ENCODE assay signal across 16 cellular contexts in genomic region chr5:67752357-67752708, GRCh38.
DNase-seq lines count a peak whose midpoint lies in the region; ATAC-seq and TF ChIP-seq lines count a peak whose summit lies in the region.
"Had no signal": no experiment of that assay in that cellular context is flagged by ENCODE, and none has a peak within 500 bp of the region (broad histone marks: within the 10 kb centered on the region; RNA-seq: fewer than 3 reads in every experiment).

No MANE protein-coding gene starts in this region.

- TF ChIP-seq POLR2A in Peyer's patch (IDR thresholded peaks at IDR 0.05) = no peak

- peaks cover 4% of the 10 kb centered on the region; the same call in 1 of the 2 replicates for H3K36me3 ChIP-seq in GM23338 (ENCODE audit: insufficient read depth)
- no peaks in the 10 kb centered on the region for H3K36me3 ChIP-seq in psoas muscle (ENCODE audit: insufficient read depth in 1 of 2, low read depth in 1 of 2)
- H3K36me3 ChIP-seq in Peyer's patch = no peaks in the 10 kb centered on the region
- H3K36me3 ChIP-seq: BE2C had no signal

- ATAC-seq in GM23338 = no peak
- peak; percentile 75 for ATAC-seq in left lobe of liver
- no peak for ATAC-seq in psoas muscle
- ATAC-seq: A549, HCT116 had no signal

- H3F3A ChIP-seq in GM23338 (replicated peaks; ENCODE audit: low read depth) = no peaks in the 10 kb centered on the region

- peak overlapping the region; percentile 46; the same call in 1 of the 2 replicates for H3K4me2 ChIP-seq in GM23338
- H3K4me2 ChIP-seq: A549 had no signal

- no peaks in the 10 kb centered on the region for H4K20me1 ChIP-seq in GM23338 (replicated peaks; ENCODE audit: insufficient read depth)

- H3K4me1 ChIP-seq in GM23338 (ENCODE audit: insufficient read depth) (peaks cover 9% of the 10 kb centered on the region), psoas muscle (no peaks in the 10 kb centered on the region), Peyer's patch (no peaks in the 10 kb centered on the region)
- H3K4me1 ChIP-seq: A549, BE2C had no signal

- DNase-seq in COR-L47 (lab: John Stamatoyannopoulos, UW) (peak; percentile 17), GM23338 (ENCODE audit: low spot score) (no peak), NCI-H69 (lab: John Stamatoyannopoulos, UW) (peak; percentile 60), left lobe of liver (ENCODE audit: low spot score) (peak; percentile 49), putamen (ENCODE audit: low spot score) (no peak), psoas muscle (no peak), Peyer's patch (no peak)
- DNase-seq: BE2C; CD4-positive, alpha-beta memory T cell; DMS153; DMS79 treated with DMSO at 0.1 percent for 48 hours; EL; GOT3 had no signal

- H3K9me3 ChIP-seq in psoas muscle (no peaks in the 10 kb centered on the region), Peyer's patch (peaks cover 0 to 2% (median 0%) of the 10 kb centered on the region in 4 donors)
- H3K9me3 ChIP-seq: A549, BE2C had no signal

- no peak overlapping the region for H3K27ac ChIP-seq in GM23338 (ENCODE audit: low read depth)
- no peak overlapping the region for H3K27ac ChIP-seq in psoas muscle
- no peak overlapping the region for H3K27ac ChIP-seq in Peyer's patch
- H3K27ac ChIP-seq: A549, C4-2B had no signal

- H3K27ac Mint-ChIP-seq in GM23338 = no peak overlapping the region
- H3K27ac Mint-ChIP-seq: CD4-positive, alpha-beta memory T cell had no signal

- 90 to 98% (median 95%) methylated on average over 2 of the region's 2 CpGs for WGBS in psoas muscle, 3 donors

- H3K36me3 Mint-ChIP-seq in GM23338 (ENCODE audit: low read depth) = peaks cover 30% of the 10 kb centered on the region; the same call in 2 of the 3 replicates

- no peaks in the 10 kb centered on the region for H3K27me3 ChIP-seq in GM23338 (ENCODE audit: insufficient read depth)
- H3K27me3 ChIP-seq in psoas muscle (ENCODE audit: insufficient read depth in 3 of 3, low read length in 2 of 3) = no peaks in the 10 kb centered on the region
- no peaks in the 10 kb centered on the region for H3K27me3 ChIP-seq in Peyer's patch
- H3K27me3 ChIP-seq: BE2C had no signal

- intact Hi-C loops in psoas muscle (cut with DNase I) = no loop called here

- no peak for TF ChIP-seq CTCF in GM23338 (conservative IDR thresholded peaks at IDR 0.05; ENCODE audit: low read depth in 2 of 2)
- TF ChIP-seq CTCF in psoas muscle (IDR thresholded peaks at IDR 0.05) = no peak
- TF ChIP-seq CTCF in Peyer's patch (IDR thresholded peaks at IDR 0.05) = no peak

- H3K27me3 Mint-ChIP-seq in GM23338 (ENCODE audit: insufficient read depth, low read depth, poor library complexity) = peaks cover 2% of the 10 kb centered on the region

- no peak overlapping the region for H3K4me3 Mint-ChIP-seq in GM23338
- H3K4me3 Mint-ChIP-seq: CD4-positive, alpha-beta memory T cell had no signal

- H3K4me1 Mint-ChIP-seq in GM23338 = no peaks in the 10 kb centered on the region; the same call in 2 of the 3 replicates
- H3K4me1 Mint-ChIP-seq: CD4-positive, alpha-beta memory T cell had no signal

- peaks cover 23% of the 10 kb centered on the region for H3K79me2 ChIP-seq in GM23338 (replicated peaks; ENCODE audit: insufficient read depth)

- H3K4me3 ChIP-seq in GM23338 (no peak overlapping the region), psoas muscle (no peak overlapping the region), Peyer's patch (no peak overlapping the region)
- H3K4me3 ChIP-seq: A549 had no signal

- no peak overlapping the region for H2AFZ ChIP-seq in GM23338

- H3K9me2 ChIP-seq in GM23338 (ENCODE audit: insufficient read depth) = no peaks in the 10 kb centered on the region; the same call in 1 of the 2 replicates

- peaks cover 29% of the 10 kb centered on the region for H3K9me3 Mint-ChIP-seq in GM23338

TF ChIP-seq in GM23338, 12 proteins besides CTCF, POLR2A, EP300 and RAD21:
- no peak for TF ChIP-seq CREB1 (CRISPR knock-in tag; IDR thresholded peaks at IDR 0.05; ENCODE audit: low read depth)
- no peak for TF ChIP-seq EZH2phosphoT487 (IDR thresholded peaks at IDR 0.05; ENCODE audit: unreplicated experiment)
- no peak for TF ChIP-seq EZH2 (IDR thresholded peaks at IDR 0.05; ENCODE audit: low read depth, unreplicated experiment)
- TF ChIP-seq REST (IDR thresholded peaks at IDR 0.05; ENCODE audit: unreplicated experiment) = no peak
- no peak for TF ChIP-seq NANOG (IDR thresholded peaks at IDR 0.05; ENCODE audit: borderline replicate concordance)
- no peak for TF ChIP-seq ETS1 (IDR thresholded peaks at IDR 0.05)
- TF ChIP-seq ZNF114 (CRISPR knock-in tag; IDR thresholded peaks at IDR 0.05) = no peak

Comparison
In these comparisons a context has a peak if more than half of its experiments do, and no peak if none do; other contexts are left out.
1. DNase-seq: peak in COR-L47 (single experiment), NCI-H69 (single experiment) and left lobe of liver (single experiment); none in GM23338 (single experiment), putamen (single experiment), psoas muscle (0 of 2) and Peyer's patch (0 of 3).